Comparison of ENCODE assay signal across 21 cellular contexts in genomic region chr3:105352976-105353375, GRCh38. TPM values are rescaled to one million over a fixed set of nuclear protein-coding genes. Genes with fewer than 3 reads are reported as not detected.
DNase-seq lines count a peak whose midpoint lies in the region; ATAC-seq and TF ChIP-seq lines count a peak whose summit lies in the region.
"Had no signal": no experiment of that assay in that cellular context is flagged by ENCODE, and none has a peak within 500 bp of the region (broad histone marks: within the 10 kb centered on the region; RNA-seq: fewer than 3 reads in every experiment).

No MANE protein-coding gene starts in this region.

- TF ChIP-seq POLR2A in breast epithelium (IDR thresholded peaks at IDR 0.05), result no peak

- BruUV-seq in A673 (replicated peaks; lab: Mats Ljungman, UMichigan), result no TSS peak

- H3F3A ChIP-seq in GM23338 (replicated peaks; ENCODE audit: low read depth) (no peaks in the 10 kb centered on the region), neural progenitor cell (ENCODE audit: low read depth) (peaks cover 6% of the 10 kb centered on the region)

- H3K4me1 ChIP-seq in GM23338 (ENCODE audit: insufficient read depth) (peaks cover 8% of the 10 kb centered on the region; the same call in 1 of the 2 replicates), RWPE2 (ENCODE audit: insufficient read depth, poor library complexity, severe bottlenecking) (peaks cover 37% of the 10 kb centered on the region), fibroblast of lung (ENCODE audit: control insufficient read depth, extremely low read depth, insufficient read depth, low read length) (peaks cover 2% of the 10 kb centered on the region), neural progenitor cell (peaks cover 5% of the 10 kb centered on the region), A673 (ENCODE audit: insufficient read depth, low read length, poor library complexity, severe bottlenecking) (peaks cover 22% of the 10 kb centered on the region), breast epithelium (no peaks in the 10 kb centered on the region)
- H3K4me1 ChIP-seq: lower lobe of right lung had no signal

- H3K4me2 ChIP-seq in GM23338, result peak overlapping the region; percentile 77
- no peak overlapping the region for H3K4me2 ChIP-seq in fibroblast of lung (ENCODE audit: extremely low read depth, insufficient read depth, low read length)
- peak overlapping the region; percentile 82 for H3K4me2 ChIP-seq in neural progenitor cell

- H3K36me3 ChIP-seq in GM23338 (ENCODE audit: insufficient read depth) (no peaks in the 10 kb centered on the region), RWPE2 (ENCODE audit: low read depth) (no peaks in the 10 kb centered on the region), fibroblast of lung (ENCODE audit: control insufficient read depth, insufficient read depth, low read length) (no peaks in the 10 kb centered on the region), neural progenitor cell (no peaks in the 10 kb centered on the region), A673 (ENCODE audit: insufficient read depth, low read length, poor library complexity, severe bottlenecking) (no peaks in the 10 kb centered on the region), breast epithelium (no peaks in the 10 kb centered on the region)
- H3K36me3 ChIP-seq: cardiac muscle cell, lower lobe of right lung, spleen, thoracic aorta had no signal

- POLR2A ChIA-PET in A673 (lab: Charles Lee; ENCODE audit: low non-redundant PET), result no interaction called here

- H3K4me3 ChIP-seq in GM23338, result peak overlapping the region; percentile 73
- H3K4me3 ChIP-seq in RWPE2 (ENCODE audit: severe bottlenecking), result no peak overlapping the region
- no peak overlapping the region for H3K4me3 ChIP-seq in fibroblast of lung (replicated peaks in 1 of 4; ENCODE audit: control extremely low read depth in 1 of 4, insufficient read depth in 1 of 4, low read depth in 3 of 4, low read length in 4 of 4)
- H3K4me3 ChIP-seq in neural progenitor cell, result no peak overlapping the region
- H3K4me3 ChIP-seq in A673 (ENCODE audit: low read depth, low read length, poor library complexity, severe bottlenecking), result no peak overlapping the region
- no peak overlapping the region for H3K4me3 ChIP-seq in breast epithelium

- H3K36me3 Mint-ChIP-seq in GM23338 (ENCODE audit: low read depth), result no peaks in the 10 kb centered on the region
- H3K36me3 Mint-ChIP-seq in neural progenitor cell, result no peaks in the 10 kb centered on the region
- H3K36me3 Mint-ChIP-seq: activated CD4-positive, alpha-beta memory T cell treated with anti-CD3 and anti-CD28 coated beads for 36 hours had no signal

- no peak overlapping the region for H3K27ac Mint-ChIP-seq in GM23338
- no peak overlapping the region for H3K27ac Mint-ChIP-seq in neural progenitor cell
- H3K27ac Mint-ChIP-seq: activated CD4-positive, alpha-beta memory T cell treated with anti-CD3 and anti-CD28 coated beads for 36 hours had no signal

- intact Hi-C loops in A673 (cut with micrococcal nuclease; ENCODE audit: unreplicated experiment), result no loop called here
- intact Hi-C loops in breast epithelium (cut with DNase I; ENCODE audit: low total_unique reads), result no loop called here

- H2AFZ ChIP-seq in GM23338 (peak overlapping the region; percentile 95), fibroblast of lung (ENCODE audit: low read length) (no peak overlapping the region), neural progenitor cell (replicated peaks) (no peak overlapping the region)

- ATAC-seq in GM23338 (no peak), RWPE2 (ENCODE audit: low read depth) (no peak), HG03039 (IDR thresholded peaks at IDR 0.05; ENCODE audit: unreplicated experiment) (no peak)

- H3K4me3 Mint-ChIP-seq in GM23338 (no peak overlapping the region), neural progenitor cell (no peak overlapping the region)

- H3K27me3 ChIP-seq in GM23338 (ENCODE audit: insufficient read depth) (peaks cover 37% of the 10 kb centered on the region), RWPE2 (ENCODE audit: insufficient read depth, poor library complexity, severe bottlenecking) (no peaks in the 10 kb centered on the region), fibroblast of lung (ENCODE audit: control insufficient read depth, insufficient read depth, low read length) (no peaks in the 10 kb centered on the region), neural progenitor cell (peaks cover 23% of the 10 kb centered on the region), A673 (replicated peaks; ENCODE audit: insufficient read depth, low read depth, low read length, poor library complexity) (no peaks in the 10 kb centered on the region), breast epithelium (no peaks in the 10 kb centered on the region)

- CTCF ChIA-PET in A673 (lab: Charles Lee), result no interaction called here

- H3K27ac ChIP-seq in GM23338 (ENCODE audit: low read depth) (no peak overlapping the region), RWPE2 (ENCODE audit: poor library complexity, severe bottlenecking) (peak overlapping the region; percentile 59), fibroblast of lung (ENCODE audit: insufficient read depth, low read length) (no peak overlapping the region), neural progenitor cell (no peak overlapping the region), A673 (ENCODE audit: low read depth, low read length, poor library complexity, severe bottlenecking) (no peak overlapping the region), breast epithelium (no peak overlapping the region)
- H3K27ac ChIP-seq: cardiac muscle cell, spleen had no signal

- H3K9me3 Mint-ChIP-seq in GM23338, result no peaks in the 10 kb centered on the region
- H3K9me3 Mint-ChIP-seq in neural progenitor cell, result peaks cover 4% of the 10 kb centered on the region
- H3K9me3 Mint-ChIP-seq: activated CD4-positive, alpha-beta memory T cell treated with anti-CD3 and anti-CD28 coated beads for 36 hours had no signal

- no peaks in the 10 kb centered on the region for H4K20me1 ChIP-seq in GM23338 (replicated peaks; ENCODE audit: insufficient read depth)
- H4K20me1 ChIP-seq in fibroblast of lung (ENCODE audit: control insufficient read depth, extremely low read depth, insufficient read depth, low read length), result no peaks in the 10 kb centered on the region
- no peaks in the 10 kb centered on the region for H4K20me1 ChIP-seq in neural progenitor cell (ENCODE audit: low read depth)

- no peaks in the 10 kb centered on the region for H3K9me2 ChIP-seq in GM23338 (ENCODE audit: insufficient read depth)

- TF ChIP-seq CTCF in GM23338 (conservative IDR thresholded peaks at IDR 0.05; ENCODE audit: low read depth in 2 of 2) (no peak), RWPE2 (IDR thresholded peaks at IDR 0.05; ENCODE audit: poor library complexity, severe bottlenecking) (no peak), fibroblast of lung (conservative IDR thresholded peaks at IDR 0.05 in 1 of 2, IDR thresholded peaks at IDR 0.05 in 1 of 2; ENCODE audit: low read depth in 1 of 2, low read length in 2 of 2) (no peak), neural progenitor cell (IDR thresholded peaks at IDR 0.05) (no peak), A673 (conservative IDR thresholded peaks at IDR 0.05; ENCODE audit: low read depth, low read length) (no peak), breast epithelium (IDR thresholded peaks at IDR 0.05) (no peak)

- H3K27me3 Mint-ChIP-seq in GM23338 (ENCODE audit: insufficient read depth, low read depth, poor library complexity) (peaks cover 10% of the 10 kb centered on the region), neural progenitor cell (ENCODE audit: insufficient read depth, low read depth) (peaks cover 2% of the 10 kb centered on the region)

- DNase-seq in GM23338 (ENCODE audit: low spot score) (no peak), RWPE2 (ENCODE audit: low spot score) (no peak), fibroblast of lung (ENCODE audit: low read depth in 2 of 2) (peak; percentile 42 to 44), neural progenitor cell (ENCODE audit: low spot score) (no peak), A673 (ENCODE audit: low spot score) (no peak), AG08395 (ENCODE audit: low spot score) (no peak), breast epithelium (ENCODE audit: low spot score in 2 of 2) (no peak)
- DNase-seq: activated CD4-positive, alpha-beta memory T cell treated with anti-CD3 and anti-CD28 coated beads for 36 hours; activated CD4-positive, CD25-positive, alpha-beta regulatory T cell; activated gamma-delta T cell treated with Interleukin-2 at 50 U/mL for 16 hours; DND-41; GOT3; NCI-H2081; stimulated activated CD4-positive, alpha-beta T cell treated with anti-CD3 and anti-CD28 coated beads, Interleukin-4, amount 100 ng/mL, for 1 hour; stimulated activated naive CD4-positive, alpha-beta T cell; T1000 had no signal

- H3K9ac ChIP-seq in fibroblast of lung (ENCODE audit: insufficient read depth, low read length) (no peak overlapping the region), neural progenitor cell (no peak overlapping the region)

- H3K9me3 ChIP-seq in RWPE2 (ENCODE audit: severe bottlenecking) (no peaks in the 10 kb centered on the region), fibroblast of lung (ENCODE audit: control insufficient read depth, insufficient read depth, low read depth, low read length) (no peaks in the 10 kb centered on the region), neural progenitor cell (ENCODE audit: low read depth) (no peaks in the 10 kb centered on the region), A673 (ENCODE audit: low read depth, low read length, poor library complexity, severe bottlenecking) (no peaks in the 10 kb centered on the region), breast epithelium (no peaks in the 10 kb centered on the region)
- H3K9me3 ChIP-seq: lower lobe of right lung, spleen, thoracic aorta had no signal

- H3K4me1 Mint-ChIP-seq in GM23338 (peaks cover 12% of the 10 kb centered on the region), neural progenitor cell (peaks cover 25% of the 10 kb centered on the region)

- H3K79me2 ChIP-seq in GM23338 (replicated peaks; ENCODE audit: insufficient read depth), result no peaks in the 10 kb centered on the region
- no peaks in the 10 kb centered on the region for H3K79me2 ChIP-seq in fibroblast of lung (ENCODE audit: control insufficient read depth, insufficient read depth, low read length)
- no peaks in the 10 kb centered on the region for H3K79me2 ChIP-seq in neural progenitor cell (ENCODE audit: low read depth)

TF ChIP-seq in GM23338, 12 proteins besides CTCF, POLR2A, EP300 and RAD21 (continues in another document):
- TF ChIP-seq STAT1 (IDR thresholded peaks at IDR 0.05; ENCODE audit: unreplicated experiment), result no peak
- no peak for TF ChIP-seq POLR2AphosphoS5 (IDR thresholded peaks at IDR 0.05; ENCODE audit: low read depth)

RNA-seq across cellular contexts. Expression of gene ALCAM, which starts 13.7 kb away (rescaled TPM):
- 29.7 and 36.0 TPM in 2 replicates for total RNA-seq in GM23338 (2014; rRNA removed; shearing (Covaris generic))
- polyA plus RNA-seq in GM23338 (2016; fragmentation: Nextera tagmentation; extraction: Ambion mirVana), result 11.3 and 14.2 TPM in 2 replicates
- total RNA-seq in fibroblast of lung, result 75.2 and 168 TPM in 2 replicates
- polyA plus RNA-seq in fibroblast of lung, result 158 and 188 TPM in 2 replicates
- polyA plus RNA-seq in fibroblast of lung (2012), result 94.7 and 100.0 TPM in 2 replicates
- 7.6 and 13.1 TPM in 2 replicates for polyA minus RNA-seq in fibroblast of lung (ENCODE audit: low replicate concordance)
- total RNA-seq in neural progenitor cell (ENCODE audit: low replicate concordance), result 30.3 and 54.4 TPM in 2 replicates
- 36.8 and 45.2 TPM in 2 replicates for total RNA-seq in A673 (2021)
- 100 to 1,000 TPM in 2 of 3 donors, 10 to 100 TPM in 1; 20.3 to 223 (median 118) TPM for total RNA-seq in breast epithelium

Comparison
In these comparisons a context has a peak if more than half of its experiments do, and no peak if none do; other contexts are left out.
1. DNase-seq: peak in fibroblast of lung (2 of 2); none in GM23338 (single experiment), RWPE2 (single experiment), neural progenitor cell (single experiment), A673 (single experiment), AG08395 (single experiment) and breast epithelium (0 of 2).